ENCODE assay signal across 27 cellular contexts in genomic region chr5:132184588-132184987, GRCh38. TPM values are rescaled to one million over a fixed set of nuclear protein-coding genes. Genes with fewer than 3 reads are reported as not detected.
A peak's percentile ranks its signal among the peaks of the same experiment; 100 is the strongest.
DNase-seq lines count a peak whose midpoint lies in the region; ATAC-seq, FAIRE-seq and TF ChIP-seq lines count a peak whose summit lies in the region.
"Had no signal": no experiment of that assay in that cellular context is flagged by ENCODE, and none has a peak within 500 bp of the region (broad histone marks: within the 10 kb centered on the region; RNA-seq: fewer than 3 reads in every experiment).

No MANE protein-coding gene starts in this region.

- no peak overlapping the region for H3K18ac ChIP-seq in H9 (ENCODE audit: insufficient read length, low read depth, low read length)

- no peak overlapping the region for H3K56ac ChIP-seq in H9 (ENCODE audit: insufficient read length, low read depth, low read length)

- H3K36me3 Mint-ChIP-seq in H9 (ENCODE audit: insufficient read depth in 1 of 3, low read depth in 3 of 3) = no peaks in the 10 kb centered on the region; a peak in 1 of 7 replicates
- H3K36me3 Mint-ChIP-seq: activated naive CD4-positive, alpha-beta T cell treated with anti-CD3 and anti-CD28 coated beads, Interleukin-2, amount 50 U/mL, for 72 hours; stimulated activated memory B cell treated with anti-CD40 and anti-IgM and Interleukin-4, amounts not matched to agents 10 μg/mL and 1 μg/mL and 100 μg/mL, for 72 hours had no signal

- H4K91ac ChIP-seq in H9 (ENCODE audit: insufficient read length, low read depth, low read length) = no peak overlapping the region

- no peak overlapping the region for H2BK5ac ChIP-seq in H9 (ENCODE audit: insufficient read length, low read length)

- no peaks in the 10 kb centered on the region for H4K20me1 ChIP-seq in H9 (ENCODE audit: control insufficient read depth, insufficient read depth, insufficient read length)

- POLR2A ChIA-PET in RWPE1 (lab: Yijun Ruan, JAX; ENCODE audit: low non-redundant PET) = no interaction called here

- H3K4ac ChIP-seq in H9 (ENCODE audit: low read depth, low read length) = no peak overlapping the region

- no peak for TF ChIP-seq CTCF in H9 (conservative IDR thresholded peaks at IDR 0.05)
- no peak for TF ChIP-seq CTCF in RWPE1 (conservative IDR thresholded peaks at IDR 0.05; ENCODE audit: low read depth)
- no peak for TF ChIP-seq CTCF in prostate gland (IDR thresholded peaks at IDR 0.05)

- no peak overlapping the region for H3K23ac ChIP-seq in H9 (ENCODE audit: insufficient read length, low read depth, low read length)

- H3T11ph ChIP-seq in H9 (ENCODE audit: low read length) = no peak overlapping the region

- H3K4me2 ChIP-seq in H9 (ENCODE audit: insufficient read depth, insufficient read length, low read length) = no peak overlapping the region

- no peaks in the 10 kb centered on the region for H3K27me3 ChIP-seq in H9 (ENCODE audit: insufficient read depth, low read length)
- no peaks in the 10 kb centered on the region for H3K27me3 ChIP-seq in prostate gland (replicated peaks; ENCODE audit: insufficient read depth)
- H3K27me3 ChIP-seq: esophagus squamous epithelium, gastrocnemius medialis, ovary had no signal

- ATAC-seq in HG03175 (IDR thresholded peaks at IDR 0.05; ENCODE audit: unreplicated experiment) = no peak
- ATAC-seq in GM19395 (IDR thresholded peaks at IDR 0.05; ENCODE audit: unreplicated experiment) = no peak
- ATAC-seq: activated naive CD4-positive, alpha-beta T cell treated with anti-CD3 and anti-CD28 coated beads, Interleukin-2, amount 50 U/mL, for 72 hours; gastrocnemius medialis; left cardiac atrium; stimulated activated memory B cell treated with anti-CD40 and anti-IgM and Interleukin-4, amounts not matched to agents 10 μg/mL and 1 μg/mL and 100 μg/mL, for 72 hours had no signal

- peaks cover 4% of the 10 kb centered on the region; the same call in 1 of the 2 replicates for H3K27me3 Mint-ChIP-seq in H9 (ENCODE audit: low read depth)

- no peak overlapping the region for H2AFZ ChIP-seq in H9 (ENCODE audit: low read length)

- H3K79me2 ChIP-seq in H9 (ENCODE audit: insufficient read depth, low read length) = no peaks in the 10 kb centered on the region

- peak; percentile 67 for FAIRE-seq in GM19239 (lab: Jason Lieb, UNC)

- no peak overlapping the region for H2BK12ac ChIP-seq in H9 (ENCODE audit: insufficient read length, low read depth, low read length)

- no peak overlapping the region for H2BK15ac ChIP-seq in H9 (ENCODE audit: low read depth, low read length)

- H3K9ac ChIP-seq in H9 (ENCODE audit: extremely low read depth, insufficient read length, low read length) = no peak overlapping the region

- DNase-seq in GM19239 (ENCODE audit: insufficient read length, low spot score) (no peak), H9 (peak; percentile 52), RWPE1 (ENCODE audit: low spot score) (peak; percentile 44), iPS-NIHi11 (ENCODE audit: low spot score) (peak; percentile 50), prostate gland (ENCODE audit: low spot score) (no peak)
- DNase-seq: activated CD4-positive, alpha-beta T cell treated with anti-CD3 and anti-CD28 coated beads for 48 hours; activated effector memory CD4-positive, alpha-beta T cell treated with Interleukin-2 at 50 U/mL for 16 hours; C1 segment of cervical spinal cord; DMS79 treated with DMSO at 0.1 percent for 48 hours; esophagus squamous epithelium; gastrocnemius medialis; IMR-90; left cardiac atrium; mesenchymal stem cell; NCI-H1092 treated with DMSO at 0.1 percent for 48 hours; NCI-H1694 treated with DMSO at 0.1 percent for 48 hours; NCI-H510A treated with DMSO at 0.1 percent for 48 hours; NK-92 treated with Interleukin-12 subunit alpha and Interleukin-12 subunit beta, amount 100 ng/mL, for 24 hours; ovary; trophoblast cell; WERI-Rb-1 had no signal

- no peak overlapping the region for H4K8ac ChIP-seq in H9 (replicated peaks; ENCODE audit: insufficient read length, low read depth, low read length)

- no peaks in the 10 kb centered on the region for H3K9me3 Mint-ChIP-seq in H9
- H3K9me3 Mint-ChIP-seq: neural crest cell had no signal

- H3K4me3 ChIP-seq in prostate gland = no peak overlapping the region
- H3K4me3 ChIP-seq: esophagus squamous epithelium, gastrocnemius medialis, ovary had no signal

- CTCF ChIA-PET in RWPE1 (lab: Yijun Ruan, JAX) = no interaction called here

- H3K36me3 ChIP-seq in prostate gland = no peaks in the 10 kb centered on the region
- H3K36me3 ChIP-seq: esophagus squamous epithelium, gastrocnemius medialis, ovary, WERI-Rb-1 had no signal

- peaks cover 9 to 17% of the 10 kb centered on the region in 2 experiments for H3K4me1 Mint-ChIP-seq in H9

- no peak overlapping the region for H3K27ac Mint-ChIP-seq in H9
- H3K27ac Mint-ChIP-seq: activated naive CD4-positive, alpha-beta T cell treated with anti-CD3 and anti-CD28 coated beads, Interleukin-2, amount 50 U/mL, for 72 hours; stimulated activated memory B cell treated with anti-CD40 and anti-IgM and Interleukin-4, amounts not matched to agents 10 μg/mL and 1 μg/mL and 100 μg/mL, for 72 hours; T-helper 2 cell treated with Interferon-gamma antibody and Interleukin-4, amounts not matched to agents 5 μg/mL and 100 μg/mL, for 36 hours had no signal

- H2AK5ac ChIP-seq in H9 (ENCODE audit: insufficient read length, low read length) = no peak overlapping the region

- H3K79me1 ChIP-seq in H9 (ENCODE audit: insufficient read depth, low read depth, low read length, poor library complexity, severe bottlenecking) = no peaks in the 10 kb centered on the region

- H3K4me1 ChIP-seq in H9 (ENCODE audit: insufficient read depth, low read length) (no peaks in the 10 kb centered on the region), prostate gland (replicated peaks) (no peaks in the 10 kb centered on the region)
- H3K4me1 ChIP-seq: gastrocnemius medialis had no signal

- no peak overlapping the region for H3K4me3 Mint-ChIP-seq in H9
- H3K4me3 Mint-ChIP-seq: neural crest cell; stimulated activated memory B cell treated with anti-CD40 and anti-IgM and Interleukin-4, amounts not matched to agents 10 μg/mL and 1 μg/mL and 100 μg/mL, for 72 hours; T-helper 2 cell treated with Interferon-gamma antibody and Interleukin-4, amounts not matched to agents 5 μg/mL and 100 μg/mL, for 36 hours had no signal

- TF ChIP-seq POLR2A in prostate gland (IDR thresholded peaks at IDR 0.05) = no peak

- H2BK20ac ChIP-seq in H9 (ENCODE audit: low read depth, low read length, poor library complexity, severe bottlenecking) = no peak overlapping the region

- H3K9me3 ChIP-seq in H9 (ENCODE audit: control insufficient read depth, low read depth, low read length) = no peaks in the 10 kb centered on the region
- H3K9me3 ChIP-seq in prostate gland = no peaks in the 10 kb centered on the region
- H3K9me3 ChIP-seq: esophagus squamous epithelium, gastrocnemius medialis, ovary had no signal

- H2BK120ac ChIP-seq in H9 (ENCODE audit: low read depth, low read length, poor library complexity, severe bottlenecking) = no peak overlapping the region

- intact Hi-C loops in prostate gland (cut with DNase I) = no loop called here

- H3K23me2 ChIP-seq in H9 (ENCODE audit: insufficient read length, low read depth, low read length, poor library complexity, severe bottlenecking) = no peaks in the 10 kb centered on the region

- H4K5ac ChIP-seq in H9 (ENCODE audit: insufficient read length, low read depth, low read length) = no peak overlapping the region

- H3K14ac ChIP-seq in H9 (ENCODE audit: insufficient read depth, low read length) = no peak overlapping the region

- WGBS in H9 (ENCODE audit: extremely low coverage, insufficient read length, low lambda C conversion rate) = no CpG with 5 or more reads among the region's 1 CpG
- WGBS in prostate gland = 93% methylated on average over 1 of the region's 1 CpG

- H3K27ac ChIP-seq in H9 (ENCODE audit: insufficient read length, low read depth, low read length) (no peak overlapping the region), RWPE1 (no peak overlapping the region), prostate gland (no peak overlapping the region)
- H3K27ac ChIP-seq: esophagus squamous epithelium, gastrocnemius medialis, ovary, WERI-Rb-1 had no signal

RNA-seq across cellular contexts. Expression of gene P4HA2, which starts 43.1 kb away (rescaled TPM):
- total RNA-seq in H9 (2021) = 15.1 and 15.3 TPM in 2 replicates
- 10 to 100 TPM; 16.8 to 18.0 TPM for total RNA-seq in prostate gland

Comparison
In these comparisons a context has a peak if more than half of its experiments do, and no peak if none do; other contexts are left out.
1. DNase-seq: peak in H9 (single experiment), RWPE1 (single experiment) and iPS-NIHi11 (single experiment); none in GM19239 (single experiment) and prostate gland (single experiment).